8 cellular contexts compared by ENCODE assay signal in genomic region chr14:74084277-74085046, GRCh38. TPM values are rescaled to one million over a fixed set of nuclear protein-coding genes. Genes with fewer than 3 reads are reported as not detected.
DNase-seq lines count a peak whose midpoint lies in the region; ATAC-seq and TF ChIP-seq lines count a peak whose summit lies in the region.

ALDH6A1 (minus strand) TSS chr14:74084453; CDS start chr14:74084394, 59 bp downstream.
LIN52 (plus strand) TSS chr14:74084956; CDS start chr14:74084975, 19 bp downstream.

- H3K27ac Mint-ChIP-seq in endothelial cell (ENCODE audit: unreplicated experiment) (peak within 1 kb of the TSS; percentile 88), mesothelial cell of epicardium (peak within 1 kb of the TSS; percentile 98)

- peak within 1 kb of the TSS; percentile 75 for H3K9ac ChIP-seq in OCI-LY3 (ENCODE audit: low read length)

- no peaks in the 10 kb centered on the region for H3K36me3 Mint-ChIP-seq in endothelial cell (ENCODE audit: low read depth, unreplicated experiment)
- H3K36me3 Mint-ChIP-seq in mesothelial cell of epicardium, result no peaks in the 10 kb centered on the region

- peaks cover 27% of the 10 kb centered on the region for H3K4me1 ChIP-seq in OCI-LY3 (ENCODE audit: low read length)

- DNase-seq in DMS114 treated with DMSO at 0.1 percent for 48 hours (lab: John Stamatoyannopoulos, UW; ENCODE audit: unreplicated experiment), result peak; percentile 100
- peak; percentile 92 for DNase-seq in HuH-7.5 (ENCODE audit: low spot score)
- peak; percentile 99 for DNase-seq in activated CD8-positive, alpha-beta memory T cell treated with anti-CD3 and anti-CD28 coated beads, Interleukin-2, amount 50 U/mL, for 48 hours
- DNase-seq in endothelial cell (ENCODE audit: low spot score), result peak; percentile 100
- peak; percentile 96 to 99 for DNase-seq in mesothelial cell of epicardium (ENCODE audit: low spot score in 2 of 2, unreplicated experiment in 2 of 2)
- peak; percentile 98 to 99 for DNase-seq in stimulated activated CD8-positive, alpha-beta memory T cell treated with anti-CD3 and anti-CD28 coated beads, Interleukin-15, amount 100 ng/mL, for 48 hours (ENCODE audit: low read depth in 2 of 2)

- peaks cover 26% of the 10 kb centered on the region for H3K4me1 Mint-ChIP-seq in endothelial cell (ENCODE audit: unreplicated experiment)
- H3K4me1 Mint-ChIP-seq in mesothelial cell of epicardium, result peaks cover 18% of the 10 kb centered on the region

- H3K27me3 Mint-ChIP-seq in endothelial cell (ENCODE audit: unreplicated experiment) (peaks cover 9% of the 10 kb centered on the region), mesothelial cell of epicardium (ENCODE audit: low read depth) (no peaks in the 10 kb centered on the region)

- ATAC-seq in GM21526 (IDR thresholded peaks at IDR 0.05; ENCODE audit: low FRiP score, unreplicated experiment), result peak; percentile 89

- H3K79me2 ChIP-seq in OCI-LY3 (ENCODE audit: low read length), result peaks cover 22% of the 10 kb centered on the region

- H2AFZ ChIP-seq in OCI-LY3 (ENCODE audit: low read depth, low read length), result peak within 1 kb of the TSS; percentile 54; the same call in 1 of the 2 replicates

- H3K27ac ChIP-seq in OCI-LY3 (ENCODE audit: low read length), result peak within 1 kb of the TSS; percentile 46

- H3K9me3 Mint-ChIP-seq in endothelial cell (ENCODE audit: unreplicated experiment) (no peaks in the 10 kb centered on the region), mesothelial cell of epicardium (no peaks in the 10 kb centered on the region)

- TF ChIP-seq CTCF in OCI-LY3 (IDR thresholded peaks at IDR 0.05; ENCODE audit: low read depth, low read length) (no peak; the same call in 1 of the 2 replicates), endothelial cell (IDR thresholded peaks at IDR 0.05; ENCODE audit: unreplicated experiment) (no peak), mesothelial cell of epicardium (IDR thresholded peaks at IDR 0.05; ENCODE audit: unreplicated experiment) (no peak)

- H3K9me3 ChIP-seq in OCI-LY3 (ENCODE audit: insufficient read depth, low read length), result no peaks in the 10 kb centered on the region

- peak within 1 kb of the TSS; percentile 99 for H3K4me3 ChIP-seq in OCI-LY3 (ENCODE audit: low read length)

- H3K4me3 Mint-ChIP-seq in endothelial cell (ENCODE audit: unreplicated experiment) (peak within 1 kb of the TSS; percentile 97), mesothelial cell of epicardium (peak within 1 kb of the TSS; percentile 95)

- no peaks in the 10 kb centered on the region for H3K27me3 ChIP-seq in OCI-LY3 (ENCODE audit: low read depth, low read length)

- no peaks in the 10 kb centered on the region for H4K20me1 ChIP-seq in OCI-LY3 (ENCODE audit: insufficient read depth, low read length)

- peak within 1 kb of the TSS; percentile 99 for H3K4me2 ChIP-seq in OCI-LY3 (ENCODE audit: low read length)

- H3K36me3 ChIP-seq in OCI-LY3 (replicated peaks; ENCODE audit: low read depth, low read length), result no peaks in the 10 kb centered on the region

RNA-seq across cellular contexts. Expression of gene ALDH6A1, which starts in this region (rescaled TPM):
- total RNA-seq in endothelial cell (ENCODE audit: unreplicated experiment) (17.1 TPM), mesothelial cell of epicardium (16.8 to 17.2 TPM (median 17.2 TPM) in 3 replicates)

RNA-seq across cellular contexts. Expression of gene LIN52, which starts in this region (rescaled TPM):
- total RNA-seq in endothelial cell (ENCODE audit: unreplicated experiment), result 7.3 TPM
- 11.4 to 12.4 TPM (median 12.1 TPM) in 3 replicates for total RNA-seq in mesothelial cell of epicardium

Comparison
In these comparisons a context has a peak if more than half of its experiments do, and no peak if none do; other contexts are left out.
1. Peak in every context shown above with its lines: DNase-seq, ATAC-seq, H3K4me3 ChIP-seq and H3K27ac ChIP-seq.